ENCODE assay signal across 26 cellular contexts in genomic region chr19:28578786-28579505, GRCh38.
"Had no signal": no experiment of that assay in that cellular context is flagged by ENCODE, and none has a peak within 500 bp of the region (broad histone marks: within the 10 kb centered on the region; RNA-seq: fewer than 3 reads in every experiment).

No MANE protein-coding gene starts in this region.

- H3K9me3 ChIP-seq: ascending aorta, body of pancreas, MG63, Peyer's patch, SJSA1 had no signal

- H3K27me3 ChIP-seq: ascending aorta, body of pancreas, MG63, Peyer's patch, SJSA1 had no signal

- H3K36me3 ChIP-seq: ascending aorta, MG63, Peyer's patch, SJSA1 had no signal

- ATAC-seq: activated CD8-positive, alpha-beta memory T cell treated with anti-CD3 and anti-CD28 coated beads, Interleukin-2, amount 10 ng/mL, durations not matched to agents 7 days and 5 days; activated naive CD4-positive, alpha-beta T cell treated with anti-CD3 and anti-CD28 coated beads, Interleukin-2, amount 50 U/mL, for 72 hours; activated naive CD8-positive, alpha-beta T cell treated with anti-CD3 and anti-CD28 coated beads, Interleukin-2, amount 50 U/mL, for 24 hours; body of pancreas; T-helper 17 cell had no signal

- H3K36me3 Mint-ChIP-seq: activated CD8-positive, alpha-beta memory T cell treated with anti-CD3 and anti-CD28 coated beads, Interleukin-2, amount 10 ng/mL, durations not matched to agents 7 days and 5 days had no signal

- DNase-seq: activated B cell treated with CpG ODN at 0.5 μM for 24 hours; activated CD4-positive, alpha-beta T cell treated with anti-CD3 and anti-CD28 coated beads for 1 hour; activated CD4-positive, alpha-beta T cell treated with anti-CD3 and anti-CD28 coated beads, Interleukin-2, amount 10 ng/mL, durations not matched to agents 24 days and 14 days; activated CD4-positive, alpha-beta T cell treated with anti-CD3 and anti-CD28 coated beads, Interleukin-2, amount 50 U/mL, for 48 hours; activated CD8-positive, alpha-beta memory T cell treated with anti-CD3 and anti-CD28 coated beads, Interleukin-2, amount 10 ng/mL, durations not matched to agents 7 days and 5 days; activated effector memory CD4-positive, alpha-beta T cell treated with anti-CD3 and anti-CD28 coated beads, Interleukin-2, amount 50 U/mL, for 16 hours; activated naive CD4-positive, alpha-beta T cell treated with Interleukin-2 at 50 U/mL for 16 hours; activated naive CD8-positive, alpha-beta T cell treated with anti-CD3 and anti-CD28 coated beads, Interleukin-2, amount 50 U/mL, for 24 hours; activated T-cell treated with anti-CD3 and anti-CD28 coated beads, Interleukin-2, amount 50 U/mL, for 24 hours; amniotic stem cell; body of pancreas; MG63; MV-4-11; NCI-H1105; NCI-H1436; NCI-H1694 treated with DMSO at 0.1 percent for 48 hours; NCI-H2029 treated with DMSO at 0.1 percent for 48 hours; NCI-H510A treated with DMSO at 0.1 percent for 48 hours; Peyer's patch; SHP77; T-helper 17 cell; T-helper 9 cell had no signal

- H3K27ac ChIP-seq: ascending aorta, body of pancreas, Peyer's patch, SJSA1 had no signal

- H3K4me3 ChIP-seq: ascending aorta, body of pancreas, MG63, Peyer's patch, SJSA1 had no signal

- H3K27ac Mint-ChIP-seq: activated B cell treated with CpG ODN at 0.5 μM for 24 hours; activated CD4-positive, alpha-beta T cell treated with anti-CD3 and anti-CD28 coated beads, Interleukin-2, amount 10 ng/mL, durations not matched to agents 24 days and 14 days; activated CD8-positive, alpha-beta memory T cell treated with anti-CD3 and anti-CD28 coated beads, Interleukin-2, amount 10 ng/mL, durations not matched to agents 7 days and 5 days; activated naive CD4-positive, alpha-beta T cell treated with anti-CD3 and anti-CD28 coated beads, Interleukin-2, amount 50 U/mL, for 72 hours; activated naive CD8-positive, alpha-beta T cell treated with anti-CD3 and anti-CD28 coated beads, Interleukin-2, amount 50 U/mL, for 24 hours; activated T-cell treated with anti-CD3 and anti-CD28 coated beads, Interleukin-2, amount 50 U/mL, for 24 hours; T-helper 17 cell had no signal

- H3K4me1 ChIP-seq: ascending aorta, body of pancreas, Peyer's patch, SJSA1 had no signal

- H3K4me1 Mint-ChIP-seq: activated B cell treated with CpG ODN at 0.5 μM for 24 hours; activated CD4-positive, alpha-beta T cell treated with anti-CD3 and anti-CD28 coated beads, Interleukin-2, amount 10 ng/mL, durations not matched to agents 24 days and 14 days; activated CD8-positive, alpha-beta memory T cell treated with anti-CD3 and anti-CD28 coated beads, Interleukin-2, amount 10 ng/mL, durations not matched to agents 7 days and 5 days; activated naive CD8-positive, alpha-beta T cell treated with anti-CD3 and anti-CD28 coated beads, Interleukin-2, amount 50 U/mL, for 24 hours; T-helper 17 cell had no signal

- H3K9me3 Mint-ChIP-seq: activated naive CD8-positive, alpha-beta T cell treated with anti-CD3 and anti-CD28 coated beads, Interleukin-2, amount 50 U/mL, for 24 hours; activated T-helper 1 cell treated with anti-CD3 and anti-CD28 coated beads, Interleukin-12 subunit alpha, Interleukin-12 subunit beta, Interleukin-2, Interleukin-4 antibody, amounts not matched to agents 30 ng/mL and 10 ng/mL and 1 ng/mL, durations not matched to agents 14 hours and 24 hours and 36 hours had no signal

- H3K4me3 Mint-ChIP-seq: activated B cell treated with CpG ODN at 0.5 μM for 24 hours; activated CD4-positive, alpha-beta T cell treated with anti-CD3 and anti-CD28 coated beads, Interleukin-2, amount 10 ng/mL, durations not matched to agents 24 days and 14 days; activated CD8-positive, alpha-beta memory T cell treated with anti-CD3 and anti-CD28 coated beads, Interleukin-2, amount 10 ng/mL, durations not matched to agents 7 days and 5 days; activated naive CD8-positive, alpha-beta T cell treated with anti-CD3 and anti-CD28 coated beads, Interleukin-2, amount 50 U/mL, for 24 hours; activated T-cell treated with anti-CD3 and anti-CD28 coated beads, Interleukin-2, amount 50 U/mL, for 24 hours; activated T-helper 1 cell treated with anti-CD3 and anti-CD28 coated beads, Interleukin-12 subunit alpha, Interleukin-12 subunit beta, Interleukin-2, Interleukin-4 antibody, amounts not matched to agents 30 ng/mL and 10 ng/mL and 1 ng/mL, durations not matched to agents 14 hours and 24 hours and 36 hours; T-helper 17 cell had no signal

- H3K27me3 Mint-ChIP-seq: activated B cell treated with CpG ODN at 0.5 μM for 24 hours; activated CD4-positive, alpha-beta T cell treated with anti-CD3 and anti-CD28 coated beads, Interleukin-2, amount 10 ng/mL, durations not matched to agents 24 days and 14 days; activated CD8-positive, alpha-beta memory T cell treated with anti-CD3 and anti-CD28 coated beads, Interleukin-2, amount 10 ng/mL, durations not matched to agents 7 days and 5 days; activated naive CD8-positive, alpha-beta T cell treated with anti-CD3 and anti-CD28 coated beads, Interleukin-2, amount 50 U/mL, for 24 hours; activated T-cell treated with anti-CD3 and anti-CD28 coated beads, Interleukin-2, amount 50 U/mL, for 24 hours; T-helper 17 cell had no signal
